ENCODE assay signal across 25 cellular contexts in genomic region chr6:72890671-72891070, GRCh38.
"Had no signal": no experiment of that assay in that cellular context is flagged by ENCODE, and none has a peak within 500 bp of the region (broad histone marks: within the 10 kb centered on the region; RNA-seq: fewer than 3 reads in every experiment).

No MANE protein-coding gene starts in this region.

- H3K9ac ChIP-seq: neural progenitor cell had no signal

- H3K27ac ChIP-seq: adrenal gland, ascending aorta, foreskin keratinocyte, lower lobe of right lung, neural progenitor cell, right lobe of liver, stomach, uterus had no signal

- H3K4me3 ChIP-seq: adrenal gland, ascending aorta, lower lobe of right lung, neural progenitor cell, right lobe of liver, smooth muscle cell, stomach, uterus had no signal

- H3K4me2 ChIP-seq: neural progenitor cell, smooth muscle cell had no signal

- ATAC-seq: activated CD8-positive, alpha-beta T cell treated with anti-CD3 and anti-CD28 coated beads, Interleukin-2, amount 10 ng/mL, durations not matched to agents 7 days and 5 days; foreskin keratinocyte; left lobe of liver; lower lobe of right lung; naive thymus-derived CD8-positive, alpha-beta T cell; right lobe of liver; stimulated activated memory B cell treated with anti-CD40 and anti-IgM and Interleukin-4, amounts not matched to agents 10 μg/mL and 1 μg/mL and 100 μg/mL, for 72 hours had no signal

- H2AFZ ChIP-seq: neural progenitor cell had no signal

- H3K4me1 ChIP-seq: adrenal gland, ascending aorta, foreskin keratinocyte, lower lobe of right lung, neural progenitor cell, right lobe of liver, stomach, uterus had no signal

- FAIRE-seq: kidney, TTC549 had no signal

- H3K9me3 ChIP-seq: adrenal gland, ascending aorta, lower lobe of right lung, right lobe of liver, uterus had no signal

- DNase-seq: activated CD4-positive, alpha-beta T cell treated with anti-CD3 and anti-CD28 coated beads for 1 hour; activated CD4-positive, alpha-beta T cell treated with anti-CD3 and anti-CD28 coated beads, Interleukin-2, amount 50 U/mL, for 1 hour; activated CD8-positive, alpha-beta T cell treated with anti-CD3 and anti-CD28 coated beads, Interleukin-2, amount 10 ng/mL, durations not matched to agents 7 days and 5 days; activated gamma-delta T cell treated with Interleukin-2 at 50 U/mL for 16 hours; activated T-cell treated with anti-CD3 and anti-CD28 coated beads, Interleukin-2, amount 50 U/mL, for 1 hour; adrenal gland; central memory CD4-positive, alpha-beta T cell; effector memory CD4-positive, alpha-beta T cell; foreskin keratinocyte; kidney; lower lobe of right lung; mesendoderm; naive thymus-derived CD8-positive, alpha-beta T cell; posterior cingulate gyrus; right lobe of liver; stimulated activated CD4-positive, alpha-beta T cell treated with anti-CD3 and anti-CD28 coated beads, Interleukin-15, amount 100 ng/mL, for 24 hours; stomach; trophoblast cell; uterus had no signal

- H3K36me3 ChIP-seq: adrenal gland, ascending aorta, lower lobe of right lung, neural progenitor cell, right lobe of liver, stomach, uterus had no signal

- H3K27me3 ChIP-seq: adrenal gland, ascending aorta, foreskin keratinocyte, neural progenitor cell, right lobe of liver, stomach, uterus had no signal
